8 cellular contexts compared by ENCODE assay signal in genomic region chr7:70595741-70596574, GRCh38.
DNase-seq lines count a peak whose midpoint lies in the region; ATAC-seq and TF ChIP-seq lines count a peak whose summit lies in the region.

No MANE protein-coding gene starts in this region.

- TF ChIP-seq CTCF in GM12865 (IDR thresholded peaks at IDR 0.05; ENCODE audit: insufficient read depth, low read depth, low read length, missing control alignments) (no peak), MM.1S (IDR thresholded peaks at IDR 0.05; ENCODE audit: low read length) (no peak), astrocyte of the spinal cord (IDR thresholded peaks at IDR 0.05; ENCODE audit: low read depth, low read length) (no peak), right lobe of liver (IDR thresholded peaks at IDR 0.05) (no peak)

- no peaks in the 10 kb centered on the region for H4K20me1 ChIP-seq in MM.1S (ENCODE audit: insufficient read depth, low read length)

- H3K27ac ChIP-seq in MM.1S (ENCODE audit: low read length) (no peak overlapping the region), right lobe of liver (peak overlapping the region in 1 of 3 donors; percentile 38), thymus (ENCODE audit: low read depth) (no peak overlapping the region)

- ATAC-seq in right lobe of liver = peak; percentile 50 to 73 (median 72)

- H3K9ac ChIP-seq in MM.1S (ENCODE audit: low read length) = no peak overlapping the region

- TF ChIP-seq POLR2A in right lobe of liver (IDR thresholded peaks at IDR 0.05) = no peak

- H3K4me1 ChIP-seq in MM.1S (ENCODE audit: low read length) (no peaks in the 10 kb centered on the region), right lobe of liver (peaks cover 0 to 34% (median 4%) of the 10 kb centered on the region in 4 donors), thymus (ENCODE audit: control insufficient read depth, insufficient read depth, low read length) (peaks cover 3% of the 10 kb centered on the region)

- no peaks in the 10 kb centered on the region for H3K9me2 ChIP-seq in MM.1S (replicated peaks; ENCODE audit: insufficient read depth, low read length)

- peak; percentile 75 for DNase-seq in GM12865 (ENCODE audit: low read depth)
- peak; percentile 27 for DNase-seq in MM.1S
- no peak for DNase-seq in astrocyte of the spinal cord (ENCODE audit: low read depth, low spot score)
- peak; percentile 39 to 65 (median 54) for DNase-seq in right lobe of liver
- no peak for DNase-seq in globus pallidus (ENCODE audit: low spot score)
- no peak for DNase-seq in A172 (ENCODE audit: low spot score)
- no peak for DNase-seq in NK-92 (lab: John Stamatoyannopoulos, UW; ENCODE audit: unreplicated experiment)

- peak overlapping the region; percentile 15; the same call in 1 of the 2 replicates for H2AFZ ChIP-seq in MM.1S (ENCODE audit: low read length)

- H3K36me3 ChIP-seq in MM.1S (replicated peaks; ENCODE audit: insufficient read depth, low read length) (no peaks in the 10 kb centered on the region), right lobe of liver (no peaks in the 10 kb centered on the region), thymus (ENCODE audit: control insufficient read depth, insufficient read depth) (no peaks in the 10 kb centered on the region)

- H3K9me3 ChIP-seq in MM.1S (replicated peaks; ENCODE audit: insufficient read depth, low read length) (no peaks in the 10 kb centered on the region), right lobe of liver (no peaks in the 10 kb centered on the region), thymus (ENCODE audit: control insufficient read depth) (no peaks in the 10 kb centered on the region)

- in situ Hi-C loops in astrocyte of the spinal cord (cut with HindIII; ENCODE audit: low sequenced_read_pairs) = no loop called here

- no peaks in the 10 kb centered on the region for H3F3A ChIP-seq in MM.1S (ENCODE audit: insufficient read depth, low read length)

- peak overlapping the region; percentile 45 for H3K4me3 ChIP-seq in GM12865 (ENCODE audit: low read depth, low read length)
- H3K4me3 ChIP-seq in MM.1S (ENCODE audit: low read length) = peak overlapping the region; percentile 49
- H3K4me3 ChIP-seq in astrocyte of the spinal cord (ENCODE audit: low read depth, low read length) = peak overlapping the region; percentile 31
- H3K4me3 ChIP-seq in right lobe of liver = peak overlapping the region; percentile 39 to 65 (median 58)
- H3K4me3 ChIP-seq in thymus (ENCODE audit: low read length) = peak overlapping the region; percentile 49

- H3K79me2 ChIP-seq in MM.1S (ENCODE audit: low read length) = no peaks in the 10 kb centered on the region

- intact Hi-C loops in right lobe of liver (cut with DNase I) = loop anchor here in 1 of 2 donors (10.0 kb wide), 1 partner anchor 99 kb away; no protein-coding TSS in a partner anchor

- WGBS in right lobe of liver (ENCODE audit: insufficient coverage, low coverage, low lambda C conversion rate, missing lambda C conversion rate) = under 1% methylated on average over 9 of the region's 81 CpGs
- 4% methylated on average over 81 of the region's 81 CpGs for WGBS in thymus

- H3K4me2 ChIP-seq in MM.1S (ENCODE audit: low read depth, low read length) = peak overlapping the region; percentile 47; the same call in 1 of the 2 replicates

- H3K27me3 ChIP-seq in MM.1S (replicated peaks; ENCODE audit: insufficient read depth, low read length) (no peaks in the 10 kb centered on the region), right lobe of liver (no peaks in the 10 kb centered on the region), thymus (ENCODE audit: control insufficient read depth, insufficient read depth) (peaks cover 21% of the 10 kb centered on the region)

Comparison
In these comparisons a context has a peak if more than half of its experiments do, and no peak if none do; other contexts are left out.
1. DNase-seq: peak in GM12865 (single experiment), MM.1S (single experiment) and right lobe of liver (3 of 3); none in astrocyte of the spinal cord (single experiment), globus pallidus (single experiment), A172 (single experiment) and NK-92 (single experiment).
2. Peak in every context shown above with its lines, with median percentiles within 50 percentile points of each other: H3K4me3 ChIP-seq.